ENCODE assay signal across 1 cellular context in genomic region chr2:8684885-8685696, GRCh38.
TF ChIP-seq lines count a peak whose summit lies in the region.

No MANE protein-coding gene starts in this region.

TF ChIP-seq in K562, 482 proteins besides CTCF, POLR2A, EP300 and RAD21 (continued from another document):
- no peak for TF ChIP-seq SFPQ (IDR thresholded peaks at IDR 0.05; ENCODE audit: low read depth, low read length)
- TF ChIP-seq BHLHE40 (IDR thresholded peaks at IDR 0.05; ENCODE audit: low read length): no peak
- no peak for TF ChIP-seq MED1 (CRISPR knock-in tag; IDR thresholded peaks at IDR 0.05; ENCODE audit: borderline replicate concordance)
- TF ChIP-seq ARID1B (IDR thresholded peaks at IDR 0.05): no peak
- no peak for TF ChIP-seq ZMIZ1 (IDR thresholded peaks at IDR 0.05; ENCODE audit: low read depth in 2 of 2, low read length in 2 of 2)
- no peak for TF ChIP-seq RBM25 (IDR thresholded peaks at IDR 0.05; ENCODE audit: low read depth, low read length, severe bottlenecking)
- no peak for TF ChIP-seq SIRT6 (IDR thresholded peaks at IDR 0.05; ENCODE audit: low read depth, low read length)
- TF ChIP-seq FOS (IDR thresholded peaks at IDR 0.05; ENCODE audit: extremely low read depth, insufficient read length): no peak
- no peak for TF ChIP-seq ZNF24 (IDR thresholded peaks at IDR 0.05)
- no peak for TF ChIP-seq SMC3 (conservative IDR thresholded peaks at IDR 0.05; ENCODE audit: insufficient read depth, low read depth, low read length)
- no peak for TF ChIP-seq THRAP3 (IDR thresholded peaks at IDR 0.05; ENCODE audit: borderline replicate concordance)
- TF ChIP-seq DLX4 (CRISPR knock-in tag; IDR thresholded peaks at IDR 0.05): no peak
- TF ChIP-seq XRCC4 (IDR thresholded peaks at IDR 0.05; ENCODE audit: extremely low read depth, insufficient read depth, insufficient read length): no peak
- no peak for TF ChIP-seq GABPB2 (CRISPR knock-in tag; conservative IDR thresholded peaks at IDR 0.05)
- TF ChIP-seq, protein P1, sequence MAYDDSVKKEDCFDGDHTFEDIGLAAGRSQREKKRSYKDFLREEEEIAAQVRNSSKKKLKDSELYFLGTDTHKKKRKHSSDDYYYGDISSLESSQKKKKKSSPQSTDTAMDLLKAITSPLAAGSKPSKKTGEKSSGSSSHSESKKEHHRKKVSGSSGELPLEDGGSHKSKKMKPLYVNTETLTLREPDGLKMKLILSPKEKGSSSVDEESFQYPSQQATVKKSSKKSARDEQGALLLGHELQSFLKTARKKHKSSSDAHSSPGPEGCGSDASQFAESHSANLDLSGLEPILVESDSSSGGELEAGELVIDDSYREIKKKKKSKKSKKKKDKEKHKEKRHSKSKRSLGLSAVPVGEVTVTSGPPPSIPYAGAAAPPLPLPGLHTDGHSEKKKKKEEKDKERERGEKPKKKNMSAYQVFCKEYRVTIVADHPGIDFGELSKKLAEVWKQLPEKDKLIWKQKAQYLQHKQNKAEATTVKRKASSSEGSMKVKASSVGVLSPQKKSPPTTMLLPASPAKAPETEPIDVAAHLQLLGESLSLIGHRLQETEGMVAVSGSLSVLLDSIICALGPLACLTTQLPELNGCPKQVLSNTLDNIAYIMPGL (CRISPR knock-in tag; IDR thresholded peaks at IDR 0.05): no peak; the same call in 1 of the 2 replicates
- TF ChIP-seq ZFP36 (IDR thresholded peaks at IDR 0.05; ENCODE audit: low read depth, low read length, partially characterized antibody): no peak
- no peak for TF ChIP-seq NCOA2 (IDR thresholded peaks at IDR 0.05; ENCODE audit: partially characterized antibody in 2 of 2)
- no peak for TF ChIP-seq MTF1 (CRISPR knock-in tag; IDR thresholded peaks at IDR 0.05; ENCODE audit: borderline replicate concordance)
- TF ChIP-seq, protein P2, sequence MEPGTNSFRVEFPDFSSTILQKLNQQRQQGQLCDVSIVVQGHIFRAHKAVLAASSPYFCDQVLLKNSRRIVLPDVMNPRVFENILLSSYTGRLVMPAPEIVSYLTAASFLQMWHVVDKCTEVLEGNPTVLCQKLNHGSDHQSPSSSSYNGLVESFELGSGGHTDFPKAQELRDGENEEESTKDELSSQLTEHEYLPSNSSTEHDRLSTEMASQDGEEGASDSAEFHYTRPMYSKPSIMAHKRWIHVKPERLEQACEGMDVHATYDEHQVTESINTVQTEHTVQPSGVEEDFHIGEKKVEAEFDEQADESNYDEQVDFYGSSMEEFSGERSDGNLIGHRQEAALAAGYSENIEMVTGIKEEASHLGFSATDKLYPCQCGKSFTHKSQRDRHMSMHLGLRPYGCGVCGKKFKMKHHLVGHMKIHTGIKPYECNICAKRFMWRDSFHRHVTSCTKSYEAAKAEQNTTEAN (CRISPR knock-in tag; IDR thresholded peaks at IDR 0.05): no peak
- no peak; a peak in 1 of 4 replicates for TF ChIP-seq HDAC1 (IDR thresholded peaks at IDR 0.05)
- TF ChIP-seq, protein P3, sequence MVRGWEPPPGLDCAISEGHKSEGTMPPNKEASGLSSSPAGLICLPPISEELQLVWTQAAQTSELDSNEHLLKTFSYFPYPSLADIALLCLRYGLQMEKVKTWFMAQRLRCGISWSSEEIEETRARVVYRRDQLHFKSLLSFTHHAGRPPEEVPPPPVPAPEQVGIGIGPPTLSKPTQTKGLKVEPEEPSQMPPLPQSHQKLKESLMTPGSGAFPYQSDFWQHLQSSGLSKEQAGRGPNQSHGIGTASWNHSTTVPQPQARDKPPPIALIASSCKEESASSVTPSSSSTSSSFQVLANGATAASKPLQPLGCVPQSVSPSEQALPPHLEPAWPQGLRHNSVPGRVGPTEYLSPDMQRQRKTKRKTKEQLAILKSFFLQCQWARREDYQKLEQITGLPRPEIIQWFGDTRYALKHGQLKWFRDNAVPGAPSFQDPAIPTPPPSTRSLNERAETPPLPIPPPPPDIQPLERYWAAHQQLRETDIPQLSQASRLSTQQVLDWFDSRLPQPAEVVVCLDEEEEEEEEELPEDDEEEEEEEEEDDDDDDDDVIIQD (CRISPR knock-in tag; IDR thresholded peaks at IDR 0.05): no peak
- no peak for TF ChIP-seq NCOA1 (IDR thresholded peaks at IDR 0.05; ENCODE audit: low read depth)
- no peak for TF ChIP-seq ELF4 (CRISPR knock-in tag; IDR thresholded peaks at IDR 0.05)
- no peak for TF ChIP-seq ZNF778 (CRISPR knock-in tag; IDR thresholded peaks at IDR 0.05)
- no peak for TF ChIP-seq RBM17 (IDR thresholded peaks at IDR 0.05; ENCODE audit: borderline replicate concordance, low read depth, low read length)
- no peak for TF ChIP-seq E2F1 (CRISPR knock-in tag; IDR thresholded peaks at IDR 0.05)
- no peak for TF ChIP-seq KAT2B (IDR thresholded peaks at IDR 0.05; ENCODE audit: low read depth, low read length)
- TF ChIP-seq NFXL1 (CRISPR knock-in tag; IDR thresholded peaks at IDR 0.05): no peak
- TF ChIP-seq, protein P4, sequence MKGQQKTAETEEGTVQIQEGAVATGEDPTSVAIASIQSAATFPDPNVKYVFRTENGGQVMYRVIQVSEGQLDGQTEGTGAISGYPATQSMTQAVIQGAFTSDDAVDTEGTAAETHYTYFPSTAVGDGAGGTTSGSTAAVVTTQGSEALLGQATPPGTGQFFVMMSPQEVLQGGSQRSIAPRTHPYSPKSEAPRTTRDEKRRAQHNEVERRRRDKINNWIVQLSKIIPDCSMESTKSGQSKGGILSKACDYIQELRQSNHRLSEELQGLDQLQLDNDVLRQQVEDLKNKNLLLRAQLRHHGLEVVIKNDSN (CRISPR knock-in tag; IDR thresholded peaks at IDR 0.05): peak; percentile 70
- no peak for TF ChIP-seq RBM14 (IDR thresholded peaks at IDR 0.05; ENCODE audit: borderline replicate concordance, insufficient read depth, low read depth, low read length)
- TF ChIP-seq, protein P5, sequence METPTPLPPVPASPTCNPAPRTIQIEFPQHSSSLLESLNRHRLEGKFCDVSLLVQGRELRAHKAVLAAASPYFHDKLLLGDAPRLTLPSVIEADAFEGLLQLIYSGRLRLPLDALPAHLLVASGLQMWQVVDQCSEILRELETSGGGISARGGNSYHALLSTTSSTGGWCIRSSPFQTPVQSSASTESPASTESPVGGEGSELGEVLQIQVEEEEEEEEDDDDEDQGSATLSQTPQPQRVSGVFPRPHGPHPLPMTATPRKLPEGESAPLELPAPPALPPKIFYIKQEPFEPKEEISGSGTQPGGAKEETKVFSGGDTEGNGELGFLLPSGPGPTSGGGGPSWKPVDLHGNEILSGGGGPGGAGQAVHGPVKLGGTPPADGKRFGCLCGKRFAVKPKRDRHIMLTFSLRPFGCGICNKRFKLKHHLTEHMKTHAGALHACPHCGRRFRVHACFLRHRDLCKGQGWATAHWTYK (CRISPR knock-in tag; IDR thresholded peaks at IDR 0.05): peak; percentile 55; the same call in 1 of the 2 replicates
- TF ChIP-seq, protein P6, sequence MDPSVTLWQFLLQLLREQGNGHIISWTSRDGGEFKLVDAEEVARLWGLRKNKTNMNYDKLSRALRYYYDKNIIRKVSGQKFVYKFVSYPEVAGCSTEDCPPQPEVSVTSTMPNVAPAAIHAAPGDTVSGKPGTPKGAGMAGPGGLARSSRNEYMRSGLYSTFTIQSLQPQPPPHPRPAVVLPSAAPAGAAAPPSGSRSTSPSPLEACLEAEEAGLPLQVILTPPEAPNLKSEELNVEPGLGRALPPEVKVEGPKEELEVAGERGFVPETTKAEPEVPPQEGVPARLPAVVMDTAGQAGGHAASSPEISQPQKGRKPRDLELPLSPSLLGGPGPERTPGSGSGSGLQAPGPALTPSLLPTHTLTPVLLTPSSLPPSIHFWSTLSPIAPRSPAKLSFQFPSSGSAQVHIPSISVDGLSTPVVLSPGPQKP (CRISPR knock-in tag; IDR thresholded peaks at IDR 0.05): no peak
